Comparison of ENCODE assay signal across 8 cellular contexts in genomic region chr9:137070201-137070905, GRCh38. TPM values are rescaled to one million over a fixed set of nuclear protein-coding genes. Genes with fewer than 3 reads are reported as not detected.
DNase-seq lines count a peak whose midpoint lies in the region; ATAC-seq and TF ChIP-seq lines count a peak whose summit lies in the region.

SAPCD2 (minus strand) TSS chr9:137070557; CDS start chr9:137070460, 97 bp downstream.

- H3K4me1 Mint-ChIP-seq in activated CD4-positive, alpha-beta T cell treated with anti-CD3 and anti-CD28 coated beads, Interleukin-2, amount 10 ng/mL, durations not matched to agents 24 days and 14 days, result peaks cover 20% of the 10 kb centered on the region

- peak within 1 kb of the TSS; percentile 29 to 41 for H3K4me3 ChIP-seq in left lung

- DNase-seq in Ammon's horn (ENCODE audit: low spot score) (peak; percentile 92), NCI-H748 (lab: John Stamatoyannopoulos, UW; ENCODE audit: unreplicated experiment) (peak; percentile 97), dedifferentiated amniotic fluid mesenchymal stem cell (ENCODE audit: extremely low spot score) (peak; percentile 74), left lung (peak; percentile 90 to 93)
- peak; percentile 96 for DNase-seq in activated CD4-positive, alpha-beta T cell treated with anti-CD3 and anti-CD28 coated beads, Interleukin-2, amount 10 ng/mL, durations not matched to agents 24 days and 14 days
- DNase-seq in stimulated activated CD4-positive, alpha-beta T cell treated with anti-CD3 and anti-CD28 coated beads, Interleukin-2, amount 100 ng/mL, for 48 hours, result peak; percentile 64 to 72

- H3K27ac ChIP-seq in left lung, result peak within 1 kb of the TSS; percentile 53 to 76

- H3K4me3 Mint-ChIP-seq in activated CD4-positive, alpha-beta T cell treated with anti-CD3 and anti-CD28 coated beads, Interleukin-2, amount 10 ng/mL, durations not matched to agents 24 days and 14 days, result peak within 1 kb of the TSS; percentile 80

- peak within 1 kb of the TSS; percentile 68 for H3K27ac Mint-ChIP-seq in activated CD4-positive, alpha-beta T cell treated with anti-CD3 and anti-CD28 coated beads, Interleukin-2, amount 10 ng/mL, durations not matched to agents 24 days and 14 days

- peaks cover 5% of the 10 kb centered on the region for H3K36me3 Mint-ChIP-seq in activated CD4-positive, alpha-beta T cell treated with anti-CD3 and anti-CD28 coated beads, Interleukin-2, amount 10 ng/mL, durations not matched to agents 24 days and 14 days (ENCODE audit: low read depth)

- no peaks in the 10 kb centered on the region for H3K36me3 ChIP-seq in left lung

- H3K4me1 ChIP-seq in left lung, result peaks cover 11 to 30% of the 10 kb centered on the region in 2 donors

- H3K9me3 Mint-ChIP-seq in activated CD4-positive, alpha-beta T cell treated with anti-CD3 and anti-CD28 coated beads, Interleukin-2, amount 10 ng/mL, durations not matched to agents 24 days and 14 days, result no peaks in the 10 kb centered on the region

- no peaks in the 10 kb centered on the region for H3K9me3 ChIP-seq in left lung

- no peaks in the 10 kb centered on the region for H3K27me3 Mint-ChIP-seq in activated CD4-positive, alpha-beta T cell treated with anti-CD3 and anti-CD28 coated beads, Interleukin-2, amount 10 ng/mL, durations not matched to agents 24 days and 14 days

- peaks cover 0 to 21% of the 10 kb centered on the region in 2 donors for H3K27me3 ChIP-seq in left lung

- intact Hi-C loops in activated CD4-positive, alpha-beta T cell treated with anti-CD3 and anti-CD28 coated beads, Interleukin-2, amount 10 ng/mL, durations not matched to agents 24 days and 14 days (cut with micrococcal nuclease), result loop anchor here (2.0 kb wide), 1 partner anchor 16 kb away; the partner anchor contains the start of gene MAN1B1
- intact Hi-C loops in left lung (cut with DNase I), result no loop called here

- ATAC-seq in GM19324 (IDR thresholded peaks at IDR 0.05; ENCODE audit: low FRiP score, unreplicated experiment), result peak; percentile 80
- peak; percentile 66 for ATAC-seq in HG03520 (IDR thresholded peaks at IDR 0.05; ENCODE audit: unreplicated experiment)
- peak; percentile 93 for ATAC-seq in left lung

- TF ChIP-seq CTCF in left lung (IDR thresholded peaks at IDR 0.05), result no peak

RNA-seq across cellular contexts. Expression of gene SAPCD2, which starts in this region (rescaled TPM):
- 22.8 and 23.8 TPM in 2 replicates for total RNA-seq in activated CD4-positive, alpha-beta T cell treated with anti-CD3 and anti-CD28 coated beads, Interleukin-2, amount 10 ng/mL, durations not matched to agents 24 days and 14 days
- total RNA-seq in left lung, result 1 to 10 TPM; 2.7 to 4.6 TPM

Comparison
In these comparisons a context has a peak if more than half of its experiments do, and no peak if none do; other contexts are left out.
1. Peak in every context shown above with its lines: DNase-seq, ATAC-seq, H3K4me3 ChIP-seq and H3K27ac ChIP-seq.